Comparison of ENCODE assay signal across 32 cellular contexts in genomic region chr2:110702514-110702913, GRCh38. TPM values are rescaled to one million over a fixed set of nuclear protein-coding genes. Genes with fewer than 3 reads are reported as not detected.
"Had no signal": no experiment of that assay in that cellular context is flagged by ENCODE, and none has a peak within 500 bp of the region (broad histone marks: within the 10 kb centered on the region; RNA-seq: fewer than 3 reads in every experiment).

No MANE protein-coding gene starts in this region.

- H3K9ac ChIP-seq: parathyroid adenoma had no signal

- ATAC-seq: naive thymus-derived CD4-positive, alpha-beta T cell; natural killer cell; psoas muscle; right cardiac atrium; sciatic nerve; stimulated activated memory B cell treated with anti-CD40 and anti-IgM and Interleukin-4, amounts not matched to agents 10 μg/mL and 1 μg/mL and 100 μg/mL, for 72 hours; stimulated activated naive CD8-positive, alpha-beta T cell treated with anti-CD3 and anti-CD28 coated beads, Interleukin-15, amount 100 ng/mL, for 72 hours; stimulated activated naive CD8-positive, alpha-beta T cell treated with anti-CD3 and anti-CD28 coated beads, Interleukin-15, Interleukin-2, amounts not matched to agents 100 U/mL and 50 U/mL, for 24 hours had no signal

- FAIRE-seq: urothelium cell line had no signal

- H3K4me1 ChIP-seq: parathyroid adenoma, psoas muscle, suprapubic skin, testis, tibial artery, vagina had no signal

- H3K27me3 ChIP-seq: ovary, spleen, testis, tibial artery, upper lobe of left lung, vagina had no signal

- H3K9me3 ChIP-seq: ovary, psoas muscle, spleen, suprapubic skin, testis, tibial artery, upper lobe of left lung, vagina had no signal

- H3K36me3 ChIP-seq: ovary, spleen, suprapubic skin, tibial artery, upper lobe of left lung, vagina had no signal

- H3K79me2 ChIP-seq: parathyroid adenoma had no signal

- H2AFZ ChIP-seq: parathyroid adenoma had no signal

- DNase-seq: naive thymus-derived CD4-positive, alpha-beta T cell; natural killer cell; occipital lobe; ovary; posterior cingulate gyrus; psoas muscle; right cardiac atrium; spleen; stimulated activated CD4-positive, alpha-beta T cell treated with anti-CD3 and anti-CD28 coated beads, Interleukin-12 subunit alpha, Interleukin-12 subunit beta, amount 100 ng/mL, for 4 hours; stimulated activated CD4-positive, alpha-beta T cell treated with anti-CD3 and anti-CD28 coated beads, Interleukin-1b, Interleukin-23, amount 100 ng/mL, for 48 hours; stimulated activated CD4-positive, alpha-beta T cell treated with anti-CD3 and anti-CD28 coated beads, Interleukin-4, amount 100 ng/mL, for 1 hour; stimulated activated CD4-positive, alpha-beta T cell treated with anti-CD3 and anti-CD28 coated beads, Interleukin-4, amount 100 ng/mL, for 4 hours; stimulated activated CD8-positive, alpha-beta memory T cell treated with anti-CD3 and anti-CD28 coated beads, Interleukin-4, amount 100 ng/mL, for 48 hours; stimulated activated naive CD4-positive, alpha-beta T cell; stimulated activated naive CD8-positive, alpha-beta T cell treated with anti-CD3 and anti-CD28 coated beads, Interleukin-15, amount 100 ng/mL, for 72 hours; stimulated activated naive CD8-positive, alpha-beta T cell treated with anti-CD3 and anti-CD28 coated beads, Interleukin-15, Interleukin-2, amounts not matched to agents 100 U/mL and 50 U/mL, for 24 hours; substantia nigra; testis; tibial artery; trophoblast cell; upper lobe of left lung had no signal

- H3K4me3 ChIP-seq: ovary, psoas muscle, skin epidermis, smooth muscle cell, spleen, suprapubic skin, testis, tibial artery, upper lobe of left lung, vagina had no signal

- H3K4me2 ChIP-seq: smooth muscle cell had no signal

- H3K27ac ChIP-seq: ovary, parathyroid adenoma, psoas muscle, skin epidermis, spleen, suprapubic skin, testis, tibial artery, upper lobe of left lung, vagina had no signal

RNA-seq across cellular contexts. Expression of gene ACOXL, which starts 29.9 kb away (rescaled TPM):
- total RNA-seq: natural killer cell, occipital lobe, osteoblast, psoas muscle, renal cortical epithelial cell, right cardiac atrium, sciatic nerve, smooth muscle cell, vagina had no signal
- polyA plus RNA-seq: naive thymus-derived CD4-positive, alpha-beta T cell; neural cell; smooth muscle cell had no signal
